Comparison of ENCODE assay signal across 27 cellular contexts in the genomic region with DNA sequence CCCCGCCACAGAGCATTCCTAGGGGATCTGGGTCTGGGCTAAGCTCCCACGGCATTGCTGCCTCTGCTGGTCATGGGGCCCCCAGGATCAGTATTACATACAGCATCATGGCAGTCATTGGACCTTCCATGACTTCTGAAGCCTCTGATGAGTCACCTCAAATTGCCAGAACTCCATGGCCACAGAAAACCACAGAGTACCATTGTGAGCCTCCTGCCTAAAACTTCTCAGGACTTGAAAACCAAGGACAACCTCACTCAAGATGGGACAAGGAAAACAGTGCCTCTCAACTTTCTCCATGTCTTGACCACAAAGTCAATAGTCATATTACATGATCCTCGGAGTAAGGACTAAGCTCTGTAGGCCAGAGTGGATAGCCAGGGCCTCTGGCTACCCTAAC.
"Had no signal": no experiment of that assay in that cellular context is flagged by ENCODE, and none has a peak within 500 bp of the region (broad histone marks: within the 10 kb centered on the region; RNA-seq: fewer than 3 reads in every experiment).

No MANE protein-coding gene starts in this region.

- H3K27me3 ChIP-seq: dorsolateral prefrontal cortex, esophagus squamous epithelium, gastrocnemius medialis, hepatocyte, left lung had no signal

- H3K4me3 ChIP-seq: coronary artery, dorsolateral prefrontal cortex, esophagus squamous epithelium, gastrocnemius medialis, hepatocyte, left lung, lower lobe of right lung had no signal

- H3K79me2 ChIP-seq: hepatocyte had no signal

- H2AFZ ChIP-seq: hepatocyte had no signal

- FAIRE-seq: colon, endometrium, kidney had no signal

- H3K27ac ChIP-seq: coronary artery, dorsolateral prefrontal cortex, epithelial cell of prostate, esophagus squamous epithelium, gastrocnemius medialis, hepatocyte, left lung, lower lobe of right lung had no signal

- ATAC-seq: esophagus mucosa, gastrocnemius medialis, left cardiac atrium, left lung, left ventricle myocardium superior, lower lobe of right lung had no signal

- DNase-seq: dermis blood vessel endothelial cell; dorsolateral prefrontal cortex; effector CD4-positive, alpha-beta T cell; effector memory CD4-positive, alpha-beta T cell; endodermal cell; erythroblast; esophagus squamous epithelium; foreskin fibroblast; foreskin melanocyte; gastrocnemius medialis; glutamatergic neuron; head of caudate nucleus; hypothalamus; immature natural killer cell; islet precursor cell; kidney; left cardiac atrium; left lung; left ventricle myocardium superior; lower lobe of right lung; mesenchymal stem cell had no signal

- H3K4me2 ChIP-seq: hepatocyte had no signal

- H3K4me1 ChIP-seq: esophagus squamous epithelium, gastrocnemius medialis, left lung, lower lobe of right lung had no signal

- H3K36me3 ChIP-seq: esophagus squamous epithelium, gastrocnemius medialis, left lung, lower lobe of right lung had no signal

- H3K9me3 ChIP-seq: esophagus squamous epithelium, gastrocnemius medialis, left lung, lower lobe of right lung had no signal
